Comparison of ENCODE assay signal across 13 cellular contexts in genomic region chr3:169841171-169841570, GRCh38. TPM values are rescaled to one million over a fixed set of nuclear protein-coding genes. Genes with fewer than 3 reads are reported as not detected.
DNase-seq lines count a peak whose midpoint lies in the region; ATAC-seq and TF ChIP-seq lines count a peak whose summit lies in the region.
"Had no signal": no experiment of that assay in that cellular context is flagged by ENCODE, and none has a peak within 500 bp of the region (broad histone marks: within the 10 kb centered on the region; RNA-seq: fewer than 3 reads in every experiment).

No MANE protein-coding gene starts in this region.

- ATAC-seq in GM21447 (IDR thresholded peaks at IDR 0.05; ENCODE audit: unreplicated experiment) (peak; percentile 69), HG03196 (IDR thresholded peaks at IDR 0.05; ENCODE audit: unreplicated experiment) (peak; percentile 49)
- ATAC-seq in naive thymus-derived CD8-positive, alpha-beta T cell = no peak

- peaks cover 3 to 15% (median 4%) of the 10 kb centered on the region in 5 donors for H3K27me3 Mint-ChIP-seq in naive thymus-derived CD8-positive, alpha-beta T cell
- H3K27me3 Mint-ChIP-seq in immature natural killer cell (ENCODE audit: low read depth in 3 of 3) = peaks cover 5 to 9% (median 7%) of the 10 kb centered on the region in 3 donors

- H3K36me3 ChIP-seq in fibroblast of lung (ENCODE audit: control insufficient read depth, insufficient read depth, low read length) = no peaks in the 10 kb centered on the region
- H3K36me3 ChIP-seq: right atrium auricular region had no signal

- DNase-seq in DMS79 treated with DMSO at 0.1 percent for 48 hours (lab: John Stamatoyannopoulos, UW) (peak; percentile 23), fibroblast of lung (ENCODE audit: low read depth in 2 of 2) (peak in 1 of 2 donors; percentile 33), NCI-H82 (lab: John Stamatoyannopoulos, UW) (no peak), immature natural killer cell (no peak), OCI-M1 (lab: John Stamatoyannopoulos, UW) (no peak)
- no peak for DNase-seq in naive thymus-derived CD8-positive, alpha-beta T cell
- DNase-seq: central memory CD4-positive, alpha-beta T cell had no signal

- H3K4me3 Mint-ChIP-seq in naive thymus-derived CD8-positive, alpha-beta T cell = no peak overlapping the region
- no peak overlapping the region for H3K4me3 Mint-ChIP-seq in immature natural killer cell

- H3K4me1 ChIP-seq in fibroblast of lung (ENCODE audit: control insufficient read depth, extremely low read depth, insufficient read depth, low read length) = peaks cover 2% of the 10 kb centered on the region
- H3K4me1 ChIP-seq: right atrium auricular region had no signal

- no peak overlapping the region for H3K4me3 ChIP-seq in fibroblast of lung (replicated peaks in 1 of 4; ENCODE audit: control extremely low read depth in 1 of 4, insufficient read depth in 1 of 4, low read depth in 3 of 4, low read length in 4 of 4)
- H3K4me3 ChIP-seq: right atrium auricular region had no signal

- no peak for TF ChIP-seq CTCF in fibroblast of lung (conservative IDR thresholded peaks at IDR 0.05 in 1 of 2, IDR thresholded peaks at IDR 0.05 in 1 of 2; ENCODE audit: low read depth in 1 of 2, low read length in 2 of 2)

- no peaks in the 10 kb centered on the region for H4K20me1 ChIP-seq in fibroblast of lung (ENCODE audit: control insufficient read depth, extremely low read depth, insufficient read depth, low read length)

- H3K9me3 Mint-ChIP-seq in naive thymus-derived CD8-positive, alpha-beta T cell = no peaks in the 10 kb centered on the region
- H3K9me3 Mint-ChIP-seq in immature natural killer cell = no peaks in the 10 kb centered on the region

- H3K4me1 Mint-ChIP-seq in naive thymus-derived CD8-positive, alpha-beta T cell = peaks cover 0 to 16% (median 0%) of the 10 kb centered on the region in 4 donors
- H3K4me1 Mint-ChIP-seq in immature natural killer cell = no peaks in the 10 kb centered on the region

- H3K9ac ChIP-seq in fibroblast of lung (ENCODE audit: insufficient read depth, low read length) = no peak overlapping the region

- H3K27ac ChIP-seq in fibroblast of lung (ENCODE audit: insufficient read depth, low read length) = no peak overlapping the region
- H3K27ac ChIP-seq: right atrium auricular region, VCaP had no signal

- POLR2A ChIA-PET in naive thymus-derived CD8-positive, alpha-beta T cell (lab: Charles Lee) = no interaction called here

- no peaks in the 10 kb centered on the region for H3K79me2 ChIP-seq in fibroblast of lung (ENCODE audit: control insufficient read depth, insufficient read depth, low read length)

- H3K36me3 Mint-ChIP-seq in naive thymus-derived CD8-positive, alpha-beta T cell = no peaks in the 10 kb centered on the region
- H3K36me3 Mint-ChIP-seq in immature natural killer cell = no peaks in the 10 kb centered on the region

- no peaks in the 10 kb centered on the region for H3K9me3 ChIP-seq in fibroblast of lung (ENCODE audit: control insufficient read depth, insufficient read depth, low read depth, low read length)
- H3K9me3 ChIP-seq: right atrium auricular region had no signal

- no peaks in the 10 kb centered on the region for H3K27me3 ChIP-seq in fibroblast of lung (ENCODE audit: control insufficient read depth, insufficient read depth, low read length)
- H3K27me3 ChIP-seq: right atrium auricular region had no signal

- H3K4me2 ChIP-seq in fibroblast of lung (ENCODE audit: extremely low read depth, insufficient read depth, low read length) = no peak overlapping the region

- peak overlapping the region; percentile 29 for H2AFZ ChIP-seq in fibroblast of lung (ENCODE audit: low read length)

- H3K27ac Mint-ChIP-seq in naive thymus-derived CD8-positive, alpha-beta T cell = peak overlapping the region in 1 of 10 donors; percentile 23
- no peak overlapping the region for H3K27ac Mint-ChIP-seq in immature natural killer cell

RNA-seq across cellular contexts. Expression of gene LRRC34, which starts 28.5 kb away (rescaled TPM):
- total RNA-seq in fibroblast of lung = 1.8 and 2.0 TPM in 2 replicates
- 2.3 and 2.7 TPM in 2 replicates for polyA plus RNA-seq in fibroblast of lung
- 1.3 and 1.4 TPM in 2 replicates for polyA plus RNA-seq in fibroblast of lung (2012)
- polyA minus RNA-seq in fibroblast of lung (ENCODE audit: low replicate concordance) = 1.1 TPM in 1 of 2 replicates, not detected in the other
- total RNA-seq in naive thymus-derived CD8-positive, alpha-beta T cell = 1 to 10 TPM in 1 of 2 experiments, under 1 TPM in 1; 0.73 to 1.2 TPM
- polyA plus RNA-seq in naive thymus-derived CD8-positive, alpha-beta T cell = under 1 TPM; 0.29 to 0.42 (median 0.35) TPM
- polyA plus RNA-seq in immature natural killer cell = under 1 TPM in 2 of 3 donors, not detected in 1; 0.30 to 0.40 TPM

RNA-seq across cellular contexts. Expression of gene LRRIQ4, which starts 28.5 kb away (rescaled TPM):
- under 0.01 TPM in 1 of 2 replicates, not detected in the other for total RNA-seq in fibroblast of lung
- polyA plus RNA-seq in fibroblast of lung = 0.05 TPM in 1 of 2 replicates, not detected in the other
- polyA plus RNA-seq in fibroblast of lung (2012) = not detected in 2 replicates
- polyA minus RNA-seq in fibroblast of lung (ENCODE audit: low replicate concordance) = not detected in 2 replicates
- under 1 TPM in 1 of 2 experiments, not detected in 1; 0.19 TPM for total RNA-seq in naive thymus-derived CD8-positive, alpha-beta T cell
- not detected for polyA plus RNA-seq in naive thymus-derived CD8-positive, alpha-beta T cell
- not detected for polyA plus RNA-seq in immature natural killer cell
- total RNA-seq: lung microvascular endothelial cell had no signal
- polyA plus RNA-seq: BJ had no signal

RNA-seq across cellular contexts. Expression of gene LRRC31, which starts 28.6 kb away (rescaled TPM):
- total RNA-seq in fibroblast of lung = not detected in 2 replicates
- polyA plus RNA-seq in fibroblast of lung = not detected in 2 replicates
- not detected in 2 replicates for polyA plus RNA-seq in fibroblast of lung (2012)
- polyA minus RNA-seq in fibroblast of lung (ENCODE audit: low replicate concordance) = not detected in 2 replicates
- total RNA-seq in naive thymus-derived CD8-positive, alpha-beta T cell = not detected
- polyA plus RNA-seq in naive thymus-derived CD8-positive, alpha-beta T cell = not detected
- polyA plus RNA-seq in immature natural killer cell = not detected
- total RNA-seq: lung microvascular endothelial cell, right atrium auricular region had no signal
- polyA plus RNA-seq: BJ had no signal

Comparison
In these comparisons a context has a peak if more than half of its experiments do, and no peak if none do; other contexts are left out.
1. ATAC-seq: peak in GM21447 (single experiment) and HG03196 (single experiment); none in naive thymus-derived CD8-positive, alpha-beta T cell (0 of 2).